Comparison of ENCODE assay signal across 8 cellular contexts in the genomic region with DNA sequence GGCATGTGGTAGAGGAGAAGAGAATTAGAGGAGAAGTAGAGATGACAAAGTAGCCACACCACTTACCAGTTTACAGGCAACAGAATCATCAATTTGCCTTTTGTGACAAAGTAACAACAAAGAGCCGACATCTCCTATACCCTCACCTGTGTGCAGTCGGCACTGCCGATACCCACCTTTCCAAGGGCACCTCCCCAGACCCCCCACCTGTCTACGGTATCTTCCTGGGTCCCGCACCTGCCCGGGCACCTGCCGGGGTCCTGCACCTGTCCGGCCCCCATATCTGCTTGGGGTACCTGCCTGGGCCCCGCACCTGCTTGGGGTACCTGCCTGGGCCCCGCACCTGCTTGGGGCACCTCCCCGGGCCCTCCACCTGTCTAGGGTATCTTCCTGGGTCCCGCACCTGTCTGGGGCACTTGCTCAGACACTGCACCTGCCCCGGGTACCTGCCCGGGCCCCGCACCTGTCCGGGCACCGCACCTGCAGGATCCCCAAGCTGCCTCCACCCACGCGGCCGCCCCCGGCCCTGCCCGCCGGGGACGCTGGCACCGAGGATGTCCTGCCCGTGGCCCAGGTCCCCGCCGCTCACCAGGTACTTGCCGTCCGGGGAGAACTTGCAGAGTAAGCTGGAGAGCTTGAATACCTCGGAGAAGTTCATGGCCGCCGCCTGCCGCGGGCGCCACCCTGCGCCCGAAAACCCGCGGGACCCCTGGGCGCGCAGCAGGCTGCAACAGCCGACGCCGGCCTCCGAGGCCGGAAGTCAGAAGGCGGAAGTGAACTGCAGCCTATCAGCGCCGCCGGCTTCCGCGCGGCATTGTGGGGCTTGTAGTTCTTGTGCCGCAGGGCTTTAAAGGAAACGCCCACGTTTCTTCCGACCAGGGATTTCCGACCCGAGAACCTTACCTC. TPM values are rescaled to one million over a fixed set of nuclear protein-coding genes. Genes with fewer than 3 reads are reported as not detected.
A peak's percentile ranks its signal among the peaks of the same experiment; 100 is the strongest.
DNase-seq lines count a peak whose midpoint lies in the region; TF ChIP-seq lines count a peak whose summit lies in the region.

A gene with protein sequence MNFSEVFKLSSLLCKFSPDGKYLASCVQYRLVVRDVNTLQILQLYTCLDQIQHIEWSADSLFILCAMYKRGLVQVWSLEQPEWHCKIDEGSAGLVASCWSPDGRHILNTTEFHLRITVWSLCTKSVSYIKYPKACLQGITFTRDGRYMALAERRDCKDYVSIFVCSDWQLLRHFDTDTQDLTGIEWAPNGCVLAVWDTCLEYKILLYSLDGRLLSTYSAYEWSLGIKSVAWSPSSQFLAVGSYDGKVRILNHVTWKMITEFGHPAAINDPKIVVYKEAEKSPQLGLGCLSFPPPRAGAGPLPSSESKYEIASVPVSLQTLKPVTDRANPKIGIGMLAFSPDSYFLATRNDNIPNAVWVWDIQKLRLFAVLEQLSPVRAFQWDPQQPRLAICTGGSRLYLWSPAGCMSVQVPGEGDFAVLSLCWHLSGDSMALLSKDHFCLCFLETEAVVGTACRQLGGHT (minus strand): TSS at position 762 of the 906 bp plus-strand sequence. CDS start 104 bp downstream, at position 658.

- H3K36me3 Mint-ChIP-seq in H9 (ENCODE audit: insufficient read depth in 1 of 3, low read depth in 3 of 3) = peaks cover 0 to 22% (median 16%) of the 10 kb centered on the region in 3 experiments
- peaks cover 17% of the 10 kb centered on the region for H3K36me3 Mint-ChIP-seq in activated naive CD4-positive, alpha-beta T cell treated with anti-CD3 and anti-CD28 coated beads for 36 hours (ENCODE audit: low read depth)

- H3K9me3 Mint-ChIP-seq in H9 = peaks cover 0 to 2% of the 10 kb centered on the region in 2 experiments; a peak in 1 of 5 replicates
- H3K9me3 Mint-ChIP-seq in activated naive CD4-positive, alpha-beta T cell treated with anti-CD3 and anti-CD28 coated beads for 36 hours = no peaks in the 10 kb centered on the region

- no peak within 1 kb of the TSS for H3K23ac ChIP-seq in H9 (ENCODE audit: insufficient read length, low read depth, low read length)

- H3K14ac ChIP-seq in H9 (ENCODE audit: insufficient read depth, low read length) = no peak within 1 kb of the TSS

- DNase-seq in GM03348 (ENCODE audit: low spot score) (peak; percentile 96), H9 (peak; percentile 91), M059J (ENCODE audit: low read depth) (peak; percentile 90), SK-N-DZ (ENCODE audit: low spot score) (peak; percentile 86), globus pallidus (ENCODE audit: low spot score) (peak; percentile 88), nucleus accumbens (lab: John Stamatoyannopoulos, UW) (peak in 55 of 56 donors; percentile 22 to 92 (median 73)), superior temporal gyrus (ENCODE audit: extremely low spot score) (peak; percentile 95)
- DNase-seq in activated naive CD4-positive, alpha-beta T cell treated with anti-CD3 and anti-CD28 coated beads for 36 hours = peak; percentile 95

- no peak within 1 kb of the TSS for H2BK5ac ChIP-seq in H9 (ENCODE audit: insufficient read length, low read length)

- TF ChIP-seq CTCF in H9 (conservative IDR thresholded peaks at IDR 0.05) = no peak

- no peak within 1 kb of the TSS for H3K56ac ChIP-seq in H9 (ENCODE audit: insufficient read length, low read depth, low read length)

- H2AFZ ChIP-seq in H9 (ENCODE audit: low read length) = no peak within 1 kb of the TSS

- H2BK15ac ChIP-seq in H9 (ENCODE audit: low read depth, low read length) = no peak within 1 kb of the TSS

- intact Hi-C loops in activated naive CD4-positive, alpha-beta T cell treated with anti-CD3 and anti-CD28 coated beads for 36 hours (cut with micrococcal nuclease) = loop anchor here (1.0 to 2.0 kb wide), 4 partner anchors 25 to 251 kb away; a partner anchor contains a TSS

- no peak within 1 kb of the TSS for H2BK120ac ChIP-seq in H9 (ENCODE audit: low read depth, low read length, poor library complexity, severe bottlenecking)

- CTCF ChIA-PET in activated naive CD4-positive, alpha-beta T cell treated with anti-CD3 and anti-CD28 coated beads for 36 hours (lab: Charles Lee) = interaction anchor here (0.8 to 1.3 kb wide), 3 partner anchors 27 to 197 kb away, joined by 3 read pairs; no protein-coding TSS in a partner anchor

- peaks cover 43% of the 10 kb centered on the region for H3K27me3 Mint-ChIP-seq in H9 (ENCODE audit: low read depth)
- peaks cover 24% of the 10 kb centered on the region for H3K27me3 Mint-ChIP-seq in activated naive CD4-positive, alpha-beta T cell treated with anti-CD3 and anti-CD28 coated beads for 36 hours (ENCODE audit: low read depth)

- WGBS in H9 (ENCODE audit: extremely low coverage, insufficient read length, low lambda C conversion rate) = no CpG with 5 or more reads among the region's 60 CpGs

- no peak within 1 kb of the TSS for H2BK12ac ChIP-seq in H9 (ENCODE audit: insufficient read length, low read depth, low read length)

- H3K4ac ChIP-seq in H9 (ENCODE audit: low read depth, low read length) = no peak within 1 kb of the TSS

- peaks cover 3% of the 10 kb centered on the region; the same call in 1 of the 2 replicates for H3K79me2 ChIP-seq in H9 (ENCODE audit: insufficient read depth, low read length)

- no peak within 1 kb of the TSS for H2BK20ac ChIP-seq in H9 (ENCODE audit: low read depth, low read length, poor library complexity, severe bottlenecking)

- no peak within 1 kb of the TSS for H3K18ac ChIP-seq in H9 (ENCODE audit: insufficient read length, low read depth, low read length)

- H4K8ac ChIP-seq in H9 (replicated peaks; ENCODE audit: insufficient read length, low read depth, low read length) = no peak within 1 kb of the TSS

- H3K79me1 ChIP-seq in H9 (ENCODE audit: insufficient read depth, low read depth, low read length, poor library complexity, severe bottlenecking) = no peaks in the 10 kb centered on the region

- H4K5ac ChIP-seq in H9 (ENCODE audit: insufficient read length, low read depth, low read length) = no peak within 1 kb of the TSS

- H4K91ac ChIP-seq in H9 (ENCODE audit: insufficient read length, low read depth, low read length) = no peak within 1 kb of the TSS

- no peaks in the 10 kb centered on the region for H3K4me1 ChIP-seq in H9 (ENCODE audit: insufficient read depth, low read length)

- H3K9me3 ChIP-seq in H9 (ENCODE audit: control insufficient read depth, low read depth, low read length) = no peaks in the 10 kb centered on the region

- H3K23me2 ChIP-seq in H9 (ENCODE audit: insufficient read length, low read depth, low read length, poor library complexity, severe bottlenecking) = peaks cover 28% of the 10 kb centered on the region

- peak within 1 kb of the TSS; percentile 65 for H3K4me2 ChIP-seq in H9 (ENCODE audit: insufficient read depth, insufficient read length, low read length)

- H3K9ac ChIP-seq in H9 (ENCODE audit: extremely low read depth, insufficient read length, low read length) = no peak within 1 kb of the TSS

- no peak within 1 kb of the TSS for H3T11ph ChIP-seq in H9 (ENCODE audit: low read length)

- peaks cover 38% of the 10 kb centered on the region for H3K27me3 ChIP-seq in H9 (ENCODE audit: insufficient read depth, low read length)

- peaks cover 15 to 17% of the 10 kb centered on the region in 2 experiments for H3K4me1 Mint-ChIP-seq in H9
- H3K4me1 Mint-ChIP-seq in activated naive CD4-positive, alpha-beta T cell treated with anti-CD3 and anti-CD28 coated beads for 36 hours (ENCODE audit: low read depth) = peaks cover 22% of the 10 kb centered on the region

- H3K27ac Mint-ChIP-seq in H9 = no peak within 1 kb of the TSS
- no peak within 1 kb of the TSS for H3K27ac Mint-ChIP-seq in activated naive CD4-positive, alpha-beta T cell treated with anti-CD3 and anti-CD28 coated beads for 36 hours

- no peak within 1 kb of the TSS for H3K27ac ChIP-seq in H9 (ENCODE audit: insufficient read length, low read depth, low read length)

- peak within 1 kb of the TSS; percentile 71 to 85 for H3K4me3 Mint-ChIP-seq in H9
- H3K4me3 Mint-ChIP-seq in activated naive CD4-positive, alpha-beta T cell treated with anti-CD3 and anti-CD28 coated beads for 36 hours = peak within 1 kb of the TSS; percentile 76

- no peaks in the 10 kb centered on the region for H4K20me1 ChIP-seq in H9 (ENCODE audit: control insufficient read depth, insufficient read depth, insufficient read length)

- H2AK5ac ChIP-seq in H9 (ENCODE audit: insufficient read length, low read length) = no peak within 1 kb of the TSS

RNA-seq across cellular contexts. Expression of the gene that starts here (rescaled TPM):
- total RNA-seq in H9 (2021) = 28.4 and 33.8 TPM in 2 replicates
- total RNA-seq in M059J (2014; rRNA removed; shearing (Covaris generic)) = 17.3 and 18.8 TPM in 2 replicates
- polyA plus RNA-seq in SK-N-DZ (2014; cell fraction: cytosol; rRNA removed) = 25.0 and 25.1 TPM in 2 replicates
- 63.2 and 86.0 TPM in 2 replicates for polyA plus RNA-seq in SK-N-DZ (2014; cell fraction: nucleus; rRNA removed)
- total RNA-seq in activated naive CD4-positive, alpha-beta T cell treated with anti-CD3 and anti-CD28 coated beads for 36 hours = 10 to 100 TPM; 32.4 to 35.4 TPM
